ENCODE assay signal across 13 cellular contexts in the genomic region with DNA sequence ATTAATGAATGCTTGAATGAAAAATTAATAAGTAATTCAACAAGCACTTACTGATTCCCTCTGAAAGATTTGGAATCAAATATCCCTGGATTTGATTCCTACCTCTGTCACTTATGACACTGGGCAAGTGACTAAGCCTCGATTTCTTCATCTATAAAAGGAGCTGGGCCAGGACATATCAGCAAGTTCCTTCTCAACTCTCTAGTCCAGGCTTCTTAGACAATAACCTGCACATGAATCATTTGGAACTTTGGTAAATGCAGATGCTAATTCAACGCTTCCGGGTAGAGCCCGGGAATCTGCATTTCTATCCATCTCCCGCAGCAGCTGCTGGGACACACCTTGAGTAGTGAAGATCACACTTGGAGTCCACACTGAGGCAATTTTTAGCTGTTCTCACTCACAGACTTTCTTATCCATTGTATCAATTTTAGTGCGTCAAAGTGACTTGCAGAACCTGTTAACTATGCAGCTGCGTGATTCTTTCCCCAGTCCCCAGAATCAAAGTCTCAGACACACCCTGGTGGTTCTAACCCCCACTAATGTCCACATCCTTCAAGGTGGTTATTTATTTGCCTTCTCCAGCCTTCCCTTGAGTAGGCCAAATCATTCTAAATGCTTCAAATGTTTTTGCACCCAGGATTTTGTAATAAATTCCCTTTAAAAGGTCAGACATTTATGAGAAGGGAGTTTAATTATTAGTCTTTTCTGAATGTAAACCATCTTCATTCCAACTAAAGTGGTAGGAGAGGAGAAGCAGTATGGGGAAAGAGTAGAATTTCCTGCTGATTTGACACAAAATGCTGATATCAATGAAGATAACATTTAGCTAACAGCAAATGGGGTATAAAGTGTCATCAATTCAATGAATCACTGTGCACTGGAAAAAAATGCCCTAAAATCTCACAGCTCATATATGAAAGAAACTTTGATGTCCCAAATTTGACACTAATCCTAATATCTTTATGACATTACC. TPM values are rescaled to one million over a fixed set of nuclear protein-coding genes. Genes with fewer than 3 reads are reported as not detected.
DNase-seq lines count a peak whose midpoint lies in the region; ATAC-seq, FAIRE-seq and TF ChIP-seq lines count a peak whose summit lies in the region.
"Had no signal": no experiment of that assay in that cellular context is flagged by ENCODE, and none has a peak within 500 bp of the region (broad histone marks: within the 10 kb centered on the region; RNA-seq: fewer than 3 reads in every experiment).

No MANE protein-coding gene starts in this region.

- no peaks in the 10 kb centered on the region for H3K9me3 ChIP-seq in pancreas
- H3K9me3 ChIP-seq: transverse colon had no signal

- CTCF ChIA-PET in activated CD8-positive, alpha-beta memory T cell treated with anti-CD3 and anti-CD28 coated beads, Interleukin-2, amount 10 ng/mL, durations not matched to agents 7 days and 5 days (lab: Charles Lee), result interaction anchor here (0.9 to 1.1 kb wide), 2 partner anchors 23 to 76 kb away, joined by 3 to 5 read pairs; no protein-coding TSS in a partner anchor

- no peak for TF ChIP-seq CTCF in type B pancreatic cell (conservative IDR thresholded peaks at IDR 0.05)
- no peak for TF ChIP-seq CTCF in pancreas (IDR thresholded peaks at IDR 0.05)

- peak; percentile 50 for DNase-seq in activated CD8-positive, alpha-beta memory T cell treated with anti-CD3 and anti-CD28 coated beads, Interleukin-2, amount 50 U/mL, for 48 hours
- DNase-seq in activated CD8-positive, alpha-beta memory T cell treated with anti-CD3 and anti-CD28 coated beads, Interleukin-2, amount 10 ng/mL, durations not matched to agents 7 days and 5 days, result no peak
- DNase-seq in activated T-cell treated with anti-CD3 and anti-CD28 coated beads, Interleukin-2, amount 50 U/mL, for 72 hours, result no peak
- no peak for DNase-seq in immature natural killer cell
- DNase-seq in type B pancreatic cell (ENCODE audit: extremely low spot score, unreplicated experiment), result no peak
- no peak for DNase-seq in NCI-H2171 (lab: John Stamatoyannopoulos, UW)
- DNase-seq in pancreas, result no peak
- DNase-seq in NCI-H774 (lab: John Stamatoyannopoulos, UW), result no peak
- DNase-seq: activated gamma-delta T cell treated with Interleukin-2 at 50 U/mL for 16 hours, AML-193, NCI-H1092 treated with DMSO at 0.1 percent for 48 hours, Right ventricle myocardium superior, transverse colon had no signal

- ATAC-seq in activated CD8-positive, alpha-beta memory T cell treated with anti-CD3 and anti-CD28 coated beads, Interleukin-2, amount 10 ng/mL, durations not matched to agents 7 days and 5 days, result no peak
- no peak for ATAC-seq in activated T-cell treated with anti-CD3 and anti-CD28 coated beads, Interleukin-2, amount 50 U/mL, for 72 hours (replicated peaks in 1 of 2)
- no peak for ATAC-seq in pancreas

- H3K36me3 ChIP-seq in pancreas, result no peaks in the 10 kb centered on the region
- H3K36me3 ChIP-seq: transverse colon had no signal

- FAIRE-seq in pancreas (lab: Jason Lieb, UNC), result no peak

- H3K27me3 Mint-ChIP-seq in activated CD8-positive, alpha-beta memory T cell treated with anti-CD3 and anti-CD28 coated beads, Interleukin-2, amount 10 ng/mL, durations not matched to agents 7 days and 5 days, result no peaks in the 10 kb centered on the region
- no peaks in the 10 kb centered on the region for H3K27me3 Mint-ChIP-seq in activated T-cell treated with anti-CD3 and anti-CD28 coated beads, Interleukin-2, amount 50 U/mL, for 72 hours (ENCODE audit: low read depth)
- peaks cover 2 to 7% (median 4%) of the 10 kb centered on the region in 3 donors for H3K27me3 Mint-ChIP-seq in immature natural killer cell (ENCODE audit: low read depth in 3 of 3)
- H3K27me3 Mint-ChIP-seq in type B pancreatic cell, result no peaks in the 10 kb centered on the region

- H3K4me1 Mint-ChIP-seq in activated CD8-positive, alpha-beta memory T cell treated with anti-CD3 and anti-CD28 coated beads, Interleukin-2, amount 10 ng/mL, durations not matched to agents 7 days and 5 days, result peaks cover 42% of the 10 kb centered on the region
- peaks cover 97% of the 10 kb centered on the region for H3K4me1 Mint-ChIP-seq in activated T-cell treated with anti-CD3 and anti-CD28 coated beads, Interleukin-2, amount 50 U/mL, for 72 hours (ENCODE audit: low read depth)
- H3K4me1 Mint-ChIP-seq in immature natural killer cell, result peaks cover 86 to 93% of the 10 kb centered on the region in 2 donors
- H3K4me1 Mint-ChIP-seq in type B pancreatic cell (ENCODE audit: unreplicated experiment), result peaks cover 21% of the 10 kb centered on the region

- H3K36me3 Mint-ChIP-seq in activated CD8-positive, alpha-beta memory T cell treated with anti-CD3 and anti-CD28 coated beads, Interleukin-2, amount 10 ng/mL, durations not matched to agents 7 days and 5 days, result peaks cover 5% of the 10 kb centered on the region
- H3K36me3 Mint-ChIP-seq in activated T-cell treated with anti-CD3 and anti-CD28 coated beads, Interleukin-2, amount 50 U/mL, for 72 hours (ENCODE audit: insufficient read depth in 2 of 2), result peaks cover 3% of the 10 kb centered on the region in 2 donors
- H3K36me3 Mint-ChIP-seq in immature natural killer cell, result peaks cover 5 to 12% (median 5%) of the 10 kb centered on the region in 3 donors
- H3K36me3 Mint-ChIP-seq in type B pancreatic cell, result no peaks in the 10 kb centered on the region

- intact Hi-C loops in pancreas (cut with DNase I), result no loop called here

- H3K4me3 ChIP-seq in pancreas, result no peak overlapping the region
- H3K4me3 ChIP-seq: transverse colon had no signal

- H3K4me3 Mint-ChIP-seq in activated CD8-positive, alpha-beta memory T cell treated with anti-CD3 and anti-CD28 coated beads, Interleukin-2, amount 10 ng/mL, durations not matched to agents 7 days and 5 days, result no peak overlapping the region
- peak overlapping the region; percentile 24 to 59 for H3K4me3 Mint-ChIP-seq in activated T-cell treated with anti-CD3 and anti-CD28 coated beads, Interleukin-2, amount 50 U/mL, for 72 hours
- H3K4me3 Mint-ChIP-seq in immature natural killer cell, result peak overlapping the region in 4 of 5 donors; percentile 0 to 57 (median 33)
- peak overlapping the region; percentile 64 for H3K4me3 Mint-ChIP-seq in type B pancreatic cell

- H3K27ac Mint-ChIP-seq in activated CD8-positive, alpha-beta memory T cell treated with anti-CD3 and anti-CD28 coated beads, Interleukin-2, amount 10 ng/mL, durations not matched to agents 7 days and 5 days, result no peak overlapping the region
- H3K27ac Mint-ChIP-seq in activated T-cell treated with anti-CD3 and anti-CD28 coated beads, Interleukin-2, amount 50 U/mL, for 72 hours, result peak overlapping the region; percentile 56
- H3K27ac Mint-ChIP-seq in immature natural killer cell, result peak overlapping the region; percentile 10 to 80 (median 30)
- peak overlapping the region; percentile 96 for H3K27ac Mint-ChIP-seq in type B pancreatic cell

- no peak overlapping the region for H3K27ac ChIP-seq in pancreas
- H3K27ac ChIP-seq: transverse colon had no signal

- no peaks in the 10 kb centered on the region for H3K4me1 ChIP-seq in pancreas

- H3K9me3 Mint-ChIP-seq in activated CD8-positive, alpha-beta memory T cell treated with anti-CD3 and anti-CD28 coated beads, Interleukin-2, amount 10 ng/mL, durations not matched to agents 7 days and 5 days (ENCODE audit: low read depth), result no peaks in the 10 kb centered on the region
- H3K9me3 Mint-ChIP-seq in activated T-cell treated with anti-CD3 and anti-CD28 coated beads, Interleukin-2, amount 50 U/mL, for 72 hours, result peaks cover 0 to 2% of the 10 kb centered on the region in 2 donors
- H3K9me3 Mint-ChIP-seq in immature natural killer cell (no peaks in the 10 kb centered on the region), type B pancreatic cell (no peaks in the 10 kb centered on the region)

- H3K27me3 ChIP-seq in pancreas, result no peaks in the 10 kb centered on the region
- H3K27me3 ChIP-seq: transverse colon had no signal

- WGBS in pancreas, 2 donors, result 79 to 82% methylated on average over 7 of the region's 7 CpGs

RNA-seq across cellular contexts. Expression of a gene that starts 26.0 kb away (rescaled TPM):
- total RNA-seq in activated CD8-positive, alpha-beta memory T cell treated with anti-CD3 and anti-CD28 coated beads, Interleukin-2, amount 10 ng/mL, durations not matched to agents 7 days and 5 days, result 100 to 1,000 TPM; 333 to 502 TPM
- 100 to 1,000 TPM; 256 to 259 TPM for total RNA-seq in activated T-cell treated with anti-CD3 and anti-CD28 coated beads, Interleukin-2, amount 50 U/mL, for 72 hours
- 1,000 to 10,000 TPM in 2 of 3 donors, 100 to 1,000 TPM in 1; 782 to 1,087 (median 1,041) TPM for polyA plus RNA-seq in immature natural killer cell
- total RNA-seq in type B pancreatic cell (ENCODE audit: low replicate concordance), result 60.4 and 172 TPM in 2 replicates
- 10 to 100 TPM; 14.2 to 41.3 (median 20.8) TPM for total RNA-seq in pancreas
- 10 to 100 TPM; 32.5 to 56.6 TPM for polyA plus RNA-seq in pancreas

RNA-seq across cellular contexts. Expression of a gene that starts 46.3 kb away (rescaled TPM):
- total RNA-seq in activated CD8-positive, alpha-beta memory T cell treated with anti-CD3 and anti-CD28 coated beads, Interleukin-2, amount 10 ng/mL, durations not matched to agents 7 days and 5 days, result 10 to 100 TPM; 33.1 to 48.5 TPM
- 10 to 100 TPM; 30.4 to 38.1 TPM for total RNA-seq in activated T-cell treated with anti-CD3 and anti-CD28 coated beads, Interleukin-2, amount 50 U/mL, for 72 hours
- polyA plus RNA-seq in immature natural killer cell, result 10 to 100 TPM; 10.1 to 16.5 (median 15.9) TPM
- 32.3 and 36.5 TPM in 2 replicates for total RNA-seq in type B pancreatic cell (ENCODE audit: low replicate concordance)
- 10 to 100 TPM in 1 of 6 donors, 1 to 10 TPM in 5; 4.7 to 18.6 (median 8.2) TPM for total RNA-seq in pancreas
- 10 to 100 TPM; 10.2 to 12.8 TPM for polyA plus RNA-seq in pancreas

RNA-seq across cellular contexts. Expression of a gene that starts 46.7 kb away (rescaled TPM):
- 10 to 100 TPM; 21.9 to 25.6 TPM for total RNA-seq in activated CD8-positive, alpha-beta memory T cell treated with anti-CD3 and anti-CD28 coated beads, Interleukin-2, amount 10 ng/mL, durations not matched to agents 7 days and 5 days
- total RNA-seq in activated T-cell treated with anti-CD3 and anti-CD28 coated beads, Interleukin-2, amount 50 U/mL, for 72 hours, result 10 to 100 TPM; 24.9 to 34.6 TPM
- 10 to 100 TPM in 2 of 3 donors, 1 to 10 TPM in 1; 5.9 to 11.5 (median 11.2) TPM for polyA plus RNA-seq in immature natural killer cell
- total RNA-seq in type B pancreatic cell (ENCODE audit: low replicate concordance), result 31.8 and 35.7 TPM in 2 replicates
- 10 to 100 TPM in 1 of 6 donors, 1 to 10 TPM in 5; 5.8 to 13.1 (median 8.7) TPM for total RNA-seq in pancreas
- 1 to 10 TPM; 5.3 to 9.3 TPM for polyA plus RNA-seq in pancreas
